In genomic region chr6:163886394-163886793, GRCh38 we compare ENCODE assay signal across 1 cellular context.
TF ChIP-seq lines count a peak whose summit lies in the region.

No MANE protein-coding gene starts in this region.

TF ChIP-seq in K562, 482 proteins besides CTCF, POLR2A, EP300 and RAD21 (continued from another document):
- TF ChIP-seq PRMT5 (CRISPR knock-in tag; IDR thresholded peaks at IDR 0.05): no peak
- no peak for TF ChIP-seq KAT7 (CRISPR knock-in tag; IDR thresholded peaks at IDR 0.05; ENCODE audit: borderline replicate concordance)
- no peak for TF ChIP-seq ZBTB40 (IDR thresholded peaks at IDR 0.05)
- no peak for TF ChIP-seq ZBTB40 (CRISPR knock-in tag; IDR thresholded peaks at IDR 0.05)
- TF ChIP-seq ID3 (CRISPR knock-in tag; IDR thresholded peaks at IDR 0.05): no peak
- no peak for TF ChIP-seq ID3 (tag; IDR thresholded peaks at IDR 0.05)
- no peak for TF ChIP-seq SREBF2 (CRISPR knock-in tag; IDR thresholded peaks at IDR 0.05)
- peak; percentile 76 for TF ChIP-seq MAFG (tag; conservative IDR thresholded peaks at IDR 0.05)
- peak; percentile 82 for TF ChIP-seq MAFK (IDR thresholded peaks at IDR 0.05; ENCODE audit: low read length)
